In genomic region chr11:117097567-117098268, GRCh38 we compare ENCODE assay signal across 8 cellular contexts. TPM values are rescaled to one million over a fixed set of nuclear protein-coding genes. Genes with fewer than 3 reads are reported as not detected.
DNase-seq lines count a peak whose midpoint lies in the region; ATAC-seq and TF ChIP-seq lines count a peak whose summit lies in the region.

No MANE protein-coding gene starts in this region.

- TF ChIP-seq EP300 in transverse colon (IDR thresholded peaks at IDR 0.05; ENCODE audit: low read depth) = no peak

- H3K27me3 Mint-ChIP-seq in activated CD8-positive, alpha-beta memory T cell treated with anti-CD3 and anti-CD28 coated beads, Interleukin-2, amount 10 ng/mL, durations not matched to agents 7 days and 5 days = no peaks in the 10 kb centered on the region
- H3K27me3 Mint-ChIP-seq in naive B cell = no peaks in the 10 kb centered on the region

- H3K9me3 Mint-ChIP-seq in activated CD8-positive, alpha-beta memory T cell treated with anti-CD3 and anti-CD28 coated beads, Interleukin-2, amount 10 ng/mL, durations not matched to agents 7 days and 5 days (ENCODE audit: low read depth) = no peaks in the 10 kb centered on the region
- no peaks in the 10 kb centered on the region for H3K9me3 Mint-ChIP-seq in naive B cell

- peak overlapping the region; percentile 90 for H3K27ac Mint-ChIP-seq in activated CD8-positive, alpha-beta memory T cell treated with anti-CD3 and anti-CD28 coated beads, Interleukin-2, amount 10 ng/mL, durations not matched to agents 7 days and 5 days
- peak overlapping the region; percentile 98 to 99 (median 98) for H3K27ac Mint-ChIP-seq in naive B cell

- no peaks in the 10 kb centered on the region for H3K9me2 ChIP-seq in Karpas-422 (replicated peaks; ENCODE audit: insufficient read depth, low read length)

- H3K4me1 ChIP-seq in Karpas-422 (ENCODE audit: low read length) (peaks cover 23% of the 10 kb centered on the region), transverse colon (peaks cover 19 to 47% (median 33%) of the 10 kb centered on the region in 4 donors)

- H3K9ac ChIP-seq in Karpas-422 (ENCODE audit: low read length) = peak overlapping the region; percentile 75

- H2AFZ ChIP-seq in Karpas-422 (ENCODE audit: low read length) = no peak overlapping the region

- 2% methylated on average over 27 of the region's 62 CpGs; no CpG with 5 or more reads in 1 of the 2 donors for WGBS in transverse colon (ENCODE audit: low coverage in 1 of 2), 2 donors

- H3K4me2 ChIP-seq in Karpas-422 (ENCODE audit: low read depth, low read length, poor library complexity, severe bottlenecking) = peak overlapping the region; percentile 68

- intact Hi-C loops in transverse colon (cut with DNase I; ENCODE audit: low total_unique reads) = no loop called here

- H3K27me3 ChIP-seq in GM06990 (replicated peaks; ENCODE audit: control insufficient read depth, insufficient read depth, low read length) (no peaks in the 10 kb centered on the region), Karpas-422 (ENCODE audit: low read length) (no peaks in the 10 kb centered on the region), transverse colon (no peaks in the 10 kb centered on the region)

- TF ChIP-seq CTCF in GM06990 (IDR thresholded peaks at IDR 0.05; ENCODE audit: insufficient read depth, low read length, poor library complexity, severe bottlenecking) (no peak), transverse colon (IDR thresholded peaks at IDR 0.05) (no peak)

- peaks cover 4% of the 10 kb centered on the region for H3K36me3 Mint-ChIP-seq in activated CD8-positive, alpha-beta memory T cell treated with anti-CD3 and anti-CD28 coated beads, Interleukin-2, amount 10 ng/mL, durations not matched to agents 7 days and 5 days
- H3K36me3 Mint-ChIP-seq in naive B cell = peaks cover 2 to 5% of the 10 kb centered on the region in 2 donors

- H3K79me2 ChIP-seq in Karpas-422 (ENCODE audit: low read length) = no peaks in the 10 kb centered on the region

- no peak overlapping the region for H3K27ac ChIP-seq in Karpas-422 (ENCODE audit: low read length)
- H3K27ac ChIP-seq in transverse colon = peak overlapping the region; percentile 90 to 98 (median 96)

- H3K9me3 ChIP-seq in Karpas-422 (ENCODE audit: low read length) = no peaks in the 10 kb centered on the region
- no peaks in the 10 kb centered on the region for H3K9me3 ChIP-seq in transverse colon

- ATAC-seq in GM21786 (IDR thresholded peaks at IDR 0.05; ENCODE audit: unreplicated experiment) = peak; percentile 22
- peak; percentile 22 for ATAC-seq in activated CD8-positive, alpha-beta memory T cell treated with anti-CD3 and anti-CD28 coated beads, Interleukin-2, amount 10 ng/mL, durations not matched to agents 7 days and 5 days
- peak; percentile 17 to 20 for ATAC-seq in naive B cell (ENCODE audit: low read depth in 2 of 2)

- in situ Hi-C loops in transverse colon (cut with MboI; ENCODE audit: low pct_ligation_motif_present in 1 of 4, low pct_unique_long_range_greater_than_20kb in 1 of 4, low sequenced_read_pairs in 3 of 4) = loop anchor here in 1 of 4 donors (25.0 kb wide), 1 partner anchor 110 kb away; no protein-coding TSS in a partner anchor

- H3K4me3 ChIP-seq in GM06990 (replicated peaks; ENCODE audit: low read depth, low read length) (peak overlapping the region; percentile 70), Karpas-422 (ENCODE audit: low read length) (peak overlapping the region; percentile 71), transverse colon (peak overlapping the region; percentile 48 to 99 (median 82))

- H3K4me1 Mint-ChIP-seq in activated CD8-positive, alpha-beta memory T cell treated with anti-CD3 and anti-CD28 coated beads, Interleukin-2, amount 10 ng/mL, durations not matched to agents 7 days and 5 days = peaks cover 51% of the 10 kb centered on the region
- peaks cover 55 to 61% (median 60%) of the 10 kb centered on the region in 3 donors for H3K4me1 Mint-ChIP-seq in naive B cell

- CTCF ChIA-PET in activated CD8-positive, alpha-beta memory T cell treated with anti-CD3 and anti-CD28 coated beads, Interleukin-2, amount 10 ng/mL, durations not matched to agents 7 days and 5 days (lab: Charles Lee) = interaction anchor here (0.6 to 4.3 kb wide), 10 partner anchors 8 to 310 kb away, joined by 3 to 24 read pairs (median 4); partner anchors contain the start of genes APOA5 and ZPR1

- TF ChIP-seq POLR2A in erythroblast (IDR thresholded peaks at IDR 0.05; ENCODE audit: low read length) = no peak
- TF ChIP-seq POLR2A in transverse colon (IDR thresholded peaks at IDR 0.05) = no peak

- H3K4me3 Mint-ChIP-seq in activated CD8-positive, alpha-beta memory T cell treated with anti-CD3 and anti-CD28 coated beads, Interleukin-2, amount 10 ng/mL, durations not matched to agents 7 days and 5 days = peak overlapping the region; percentile 86
- peak overlapping the region; percentile 88 to 99 (median 97) for H3K4me3 Mint-ChIP-seq in naive B cell

- H4K20me1 ChIP-seq in Karpas-422 (ENCODE audit: insufficient read depth, low read depth, low read length) = no peaks in the 10 kb centered on the region

- H3K36me3 ChIP-seq in GM06990 (ENCODE audit: control insufficient read depth, insufficient read depth, low read length) (no peaks in the 10 kb centered on the region), Karpas-422 (ENCODE audit: insufficient read depth, low read length) (no peaks in the 10 kb centered on the region), transverse colon (no peaks in the 10 kb centered on the region)

- DNase-seq in GM06990 (ENCODE audit: extremely low read depth, insufficient read length) (peak; percentile 55), Karpas-422 (peak; percentile 43), erythroblast (lab: John Stamatoyannopoulos, UW) (peak; percentile 63 to 78), naive B cell (peak; percentile 39), transverse colon (peak; percentile 44), MV-4-11 (lab: John Stamatoyannopoulos, UW) (no peak)
- peak; percentile 51 for DNase-seq in activated CD8-positive, alpha-beta memory T cell treated with anti-CD3 and anti-CD28 coated beads, Interleukin-2, amount 10 ng/mL, durations not matched to agents 7 days and 5 days

RNA-seq across cellular contexts. Expression of gene SIK3, which starts 0.5 kb away (rescaled TPM):
- total RNA-seq in Karpas-422 (2014; rRNA removed; shearing (Covaris generic); ENCODE audit: low replicate concordance) = 4.1 TPM in 2 replicates
- 10 to 100 TPM; 31.0 to 38.3 TPM for total RNA-seq in activated CD8-positive, alpha-beta memory T cell treated with anti-CD3 and anti-CD28 coated beads, Interleukin-2, amount 10 ng/mL, durations not matched to agents 7 days and 5 days
- 10 to 100 TPM; 27.7 to 52.1 (median 35.6) TPM for polyA plus RNA-seq in naive B cell (ENCODE audit: low read depth in 6 of 6)
- total RNA-seq in transverse colon = 10 to 100 TPM; 35.6 to 68.6 (median 38.9) TPM

RNA-seq across cellular contexts. Expression of gene PAFAH1B2, which starts 46.4 kb away (rescaled TPM):
- total RNA-seq in Karpas-422 (2014; rRNA removed; shearing (Covaris generic); ENCODE audit: low replicate concordance) = 16.8 and 20.6 TPM in 2 replicates
- total RNA-seq in activated CD8-positive, alpha-beta memory T cell treated with anti-CD3 and anti-CD28 coated beads, Interleukin-2, amount 10 ng/mL, durations not matched to agents 7 days and 5 days = 10 to 100 TPM; 54.5 to 66.4 TPM
- polyA plus RNA-seq in naive B cell (ENCODE audit: low read depth in 6 of 6) = 10 to 100 TPM; 18.0 to 23.3 (median 20.9) TPM
- 10 to 100 TPM; 18.1 to 90.8 (median 78.3) TPM for total RNA-seq in transverse colon
